Comparison of ENCODE assay signal across 24 cellular contexts in genomic region chr4:87720094-87720691, GRCh38.
"Had no signal": no experiment of that assay in that cellular context is flagged by ENCODE, and none has a peak within 500 bp of the region (broad histone marks: within the 10 kb centered on the region; RNA-seq: fewer than 3 reads in every experiment).

No MANE protein-coding gene starts in this region.

- H3K36me3 Mint-ChIP-seq: stimulated activated effector memory CD8-positive, alpha-beta T cell treated with anti-CD3 and anti-CD28 coated beads, Interleukin-12 subunit alpha, Interleukin-12 subunit beta, amount 100 ng/mL, for 72 hours; stimulated activated memory B cell treated with anti-CD40 and anti-IgM and Interleukin-4, amounts not matched to agents 10 μg/mL and 1 μg/mL and 100 μg/mL, for 72 hours; type B pancreatic cell had no signal

- H3K27me3 Mint-ChIP-seq: stimulated activated memory B cell treated with anti-CD40 and anti-IgM and Interleukin-4, amounts not matched to agents 10 μg/mL and 1 μg/mL and 100 μg/mL, for 72 hours; stimulated activated naive B cell treated with anti-CD40 and anti-IgM and Interleukin-4, amounts not matched to agents 10 μg/mL and 1 μg/mL and 100 μg/mL, for 72 hours; stimulated activated naive CD8-positive, alpha-beta T cell treated with anti-CD3 and anti-CD28 coated beads, Interleukin-15, amount 100 ng/mL, for 72 hours had no signal

- H3K4me1 Mint-ChIP-seq: stimulated activated effector memory CD8-positive, alpha-beta T cell treated with anti-CD3 and anti-CD28 coated beads, Interleukin-12 subunit alpha, Interleukin-12 subunit beta, amount 100 ng/mL, for 72 hours; stimulated activated memory B cell treated with anti-CD40 and anti-IgM and Interleukin-4, amounts not matched to agents 10 μg/mL and 1 μg/mL and 100 μg/mL, for 72 hours; stimulated activated naive B cell treated with anti-CD40 and anti-IgM and Interleukin-4, amounts not matched to agents 10 μg/mL and 1 μg/mL and 100 μg/mL, for 72 hours; stimulated activated naive CD8-positive, alpha-beta T cell treated with anti-CD3 and anti-CD28 coated beads, Interleukin-15, amount 100 ng/mL, for 72 hours had no signal

- H3K4me3 Mint-ChIP-seq: stimulated activated effector memory CD8-positive, alpha-beta T cell treated with anti-CD3 and anti-CD28 coated beads, Interleukin-12 subunit alpha, Interleukin-12 subunit beta, amount 100 ng/mL, for 72 hours; stimulated activated memory B cell treated with anti-CD40 and anti-IgM and Interleukin-4, amounts not matched to agents 10 μg/mL and 1 μg/mL and 100 μg/mL, for 72 hours; stimulated activated naive B cell treated with anti-CD40 and anti-IgM and Interleukin-4, amounts not matched to agents 10 μg/mL and 1 μg/mL and 100 μg/mL, for 72 hours; stimulated activated naive CD8-positive, alpha-beta T cell treated with anti-CD3 and anti-CD28 coated beads, Interleukin-15, amount 100 ng/mL, for 72 hours; stimulated activated naive CD8-positive, alpha-beta T cell treated with anti-CD3 and anti-CD28 coated beads, Interleukin-15, Interleukin-2, amounts not matched to agents 100 ng/mL and 50 ng/mL, for 24 hours; type B pancreatic cell had no signal

- H3K27ac Mint-ChIP-seq: stimulated activated effector memory CD8-positive, alpha-beta T cell treated with anti-CD3 and anti-CD28 coated beads, Interleukin-12 subunit alpha, Interleukin-12 subunit beta, amount 100 ng/mL, for 72 hours; stimulated activated memory B cell treated with anti-CD40 and anti-IgM and Interleukin-4, amounts not matched to agents 10 μg/mL and 1 μg/mL and 100 μg/mL, for 72 hours; stimulated activated naive B cell treated with anti-CD40 and anti-IgM and Interleukin-4, amounts not matched to agents 10 μg/mL and 1 μg/mL and 100 μg/mL, for 72 hours; stimulated activated naive CD8-positive, alpha-beta T cell treated with anti-CD3 and anti-CD28 coated beads, Interleukin-15, amount 100 ng/mL, for 72 hours; stimulated activated naive CD8-positive, alpha-beta T cell treated with anti-CD3 and anti-CD28 coated beads, Interleukin-15, Interleukin-2, amounts not matched to agents 100 ng/mL and 50 ng/mL, for 24 hours; type B pancreatic cell had no signal

- DNase-seq: stimulated activated CD4-positive, alpha-beta T cell treated with anti-CD3 and anti-CD28 coated beads, Interleukin-2, amount 100 ng/mL, for 48 hours; stimulated activated CD4-positive, alpha-beta T cell treated with anti-CD3 and anti-CD28 coated beads, Interleukin-4, amount 100 ng/mL, for 1 hour; stimulated activated CD4-positive, alpha-beta T cell treated with anti-CD3 and anti-CD28 coated beads, Interleukin-4, amount 100 ng/mL, for 24 hours; stimulated activated CD4-positive, alpha-beta T cell treated with anti-CD3 and anti-CD28 coated beads, Interleukin-4, amount 100 ng/mL, for 4 hours; stimulated activated CD8-positive, alpha-beta memory T cell treated with anti-CD3 and anti-CD28 coated beads, Interleukin-4, amount 100 ng/mL, for 48 hours; stimulated activated naive B cell treated with anti-CD40 and anti-IgM and Interleukin-4, amounts not matched to agents 10 μg/mL and 1 μg/mL and 100 μg/mL, for 72 hours; stimulated activated naive CD4-positive, alpha-beta T cell; stimulated activated naive CD4-positive, alpha-beta T cell treated with Interleukin-2 at 50 U/mL for 16 hours; stimulated activated naive CD8-positive, alpha-beta T cell treated with anti-CD3 and anti-CD28 coated beads, Interleukin-15, amount 100 ng/mL, for 72 hours; stimulated activated naive CD8-positive, alpha-beta T cell treated with anti-CD3 and anti-CD28 coated beads, Interleukin-15, Interleukin-2, amounts not matched to agents 100 U/mL and 50 U/mL, for 24 hours; stomach; substantia nigra; testis; thyroid gland; tibial artery; transverse colon; trophoblast cell; upper lobe of left lung; upper lobe of right lung; uterus had no signal

- ATAC-seq: stimulated activated effector memory CD8-positive, alpha-beta T cell treated with anti-CD3 and anti-CD28 coated beads, Interleukin-12 subunit alpha, Interleukin-12 subunit beta, amount 100 ng/mL, for 72 hours; stimulated activated memory B cell treated with anti-CD40 and anti-IgM and Interleukin-4, amounts not matched to agents 10 μg/mL and 1 μg/mL and 100 μg/mL, for 72 hours; stimulated activated naive B cell treated with anti-CD40 and anti-IgM and Interleukin-4, amounts not matched to agents 10 μg/mL and 1 μg/mL and 100 μg/mL, for 72 hours; stimulated activated naive CD8-positive, alpha-beta T cell treated with anti-CD3 and anti-CD28 coated beads, Interleukin-15, amount 100 ng/mL, for 72 hours; stimulated activated naive CD8-positive, alpha-beta T cell treated with anti-CD3 and anti-CD28 coated beads, Interleukin-15, Interleukin-2, amounts not matched to agents 100 U/mL and 50 U/mL, for 24 hours; upper lobe of right lung had no signal
